ENCODE assay signal across 1 cellular context in genomic region chr15:66923438-66923881, GRCh38.
TF ChIP-seq lines count a peak whose summit lies in the region.

No MANE protein-coding gene starts in this region.

TF ChIP-seq in K562, 482 proteins besides CTCF, POLR2A, EP300 and RAD21 (continued from another document):
- TF ChIP-seq CREB3L1 (IDR thresholded peaks at IDR 0.05; ENCODE audit: borderline replicate concordance, low read depth) (no peak), ZFP1 (CRISPR knock-in tag; IDR thresholded peaks at IDR 0.05) (no peak), NEUROD1 (IDR thresholded peaks at IDR 0.05; ENCODE audit: borderline replicate concordance, low read depth, low read length, partially characterized antibody) (no peak), CHD4 (IDR thresholded peaks at IDR 0.05; ENCODE audit: insufficient read depth, insufficient replicate concordance, low read depth, low read length, poor library complexity, severe bottlenecking) (no peak), CEBPZ (IDR thresholded peaks at IDR 0.05; ENCODE audit: borderline replicate concordance, low read depth, low read length) (no peak), STAG1 (CRISPR knock-in tag; IDR thresholded peaks at IDR 0.05; ENCODE audit: borderline replicate concordance) (0 out of 2 replicates have a peak, but pooled peaks have one; percentile 26), CTBP1 (IDR thresholded peaks at IDR 0.05; ENCODE audit: borderline replicate concordance) (peak; percentile 50; the same call in 1 of the 2 replicates)
